18 cellular contexts compared by ENCODE assay signal in the genomic region with DNA sequence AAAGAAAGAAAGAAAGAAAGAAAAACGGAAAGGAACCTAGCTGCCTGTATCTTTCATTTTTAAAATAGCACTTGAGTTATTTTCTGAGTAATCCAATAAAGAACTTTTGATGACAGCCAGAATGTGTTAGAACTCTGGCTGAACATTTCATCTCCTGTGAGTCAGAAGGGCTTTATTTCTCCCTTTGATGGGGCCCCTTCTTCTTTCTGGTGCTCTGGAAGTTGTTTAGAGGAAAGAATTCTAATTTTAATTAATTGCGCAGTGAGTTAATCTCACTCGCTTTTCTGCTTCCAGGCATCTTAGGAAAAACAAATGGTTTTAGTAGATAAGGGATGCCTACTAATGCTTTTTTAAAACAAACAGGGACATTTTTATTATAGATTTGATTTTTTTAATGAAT. TPM values are rescaled to one million over a fixed set of nuclear protein-coding genes. Genes with fewer than 3 reads are reported as not detected.
DNase-seq lines count a peak whose midpoint lies in the region; ATAC-seq and FAIRE-seq lines count a peak whose summit lies in the region.
"Had no signal": no experiment of that assay in that cellular context is flagged by ENCODE, and none has a peak within 500 bp of the region (broad histone marks: within the 10 kb centered on the region; RNA-seq: fewer than 3 reads in every experiment).

No MANE protein-coding gene starts in this region.

- H3K27ac Mint-ChIP-seq in activated naive CD8-positive, alpha-beta T cell treated with anti-CD3 and anti-CD28 coated beads, Interleukin-2, amount 50 U/mL, for 24 hours, result no peak overlapping the region
- H3K27ac Mint-ChIP-seq: activated CD8-positive, alpha-beta memory T cell treated with anti-CD3 and anti-CD28 coated beads, Interleukin-2, amount 10 ng/mL, durations not matched to agents 7 days and 5 days; activated naive CD8-positive, alpha-beta T cell treated with anti-CD3 and anti-CD28 coated beads for 36 hours; stimulated activated naive B cell treated with anti-CD40 and anti-IgM and Interleukin-4, amounts not matched to agents 10 μg/mL and 1 μg/mL and 100 μg/mL, for 72 hours had no signal

- no peak for ATAC-seq in activated naive CD8-positive, alpha-beta T cell treated with anti-CD3 and anti-CD28 coated beads, Interleukin-2, amount 50 U/mL, for 24 hours
- ATAC-seq: activated CD8-positive, alpha-beta memory T cell treated with anti-CD3 and anti-CD28 coated beads, Interleukin-2, amount 10 ng/mL, durations not matched to agents 7 days and 5 days; stimulated activated naive B cell treated with anti-CD40 and anti-IgM and Interleukin-4, amounts not matched to agents 10 μg/mL and 1 μg/mL and 100 μg/mL, for 72 hours had no signal

- H3K4me3 Mint-ChIP-seq in activated naive CD8-positive, alpha-beta T cell treated with anti-CD3 and anti-CD28 coated beads, Interleukin-2, amount 50 U/mL, for 24 hours, result no peak overlapping the region
- H3K4me3 Mint-ChIP-seq: activated CD8-positive, alpha-beta memory T cell treated with anti-CD3 and anti-CD28 coated beads, Interleukin-2, amount 10 ng/mL, durations not matched to agents 7 days and 5 days; activated naive CD8-positive, alpha-beta T cell treated with anti-CD3 and anti-CD28 coated beads for 36 hours; H9; stimulated activated naive B cell treated with anti-CD40 and anti-IgM and Interleukin-4, amounts not matched to agents 10 μg/mL and 1 μg/mL and 100 μg/mL, for 72 hours had no signal

- no peaks in the 10 kb centered on the region for H3K36me3 Mint-ChIP-seq in activated naive CD8-positive, alpha-beta T cell treated with anti-CD3 and anti-CD28 coated beads, Interleukin-2, amount 50 U/mL, for 24 hours (ENCODE audit: low read depth)
- H3K36me3 Mint-ChIP-seq: activated CD8-positive, alpha-beta memory T cell treated with anti-CD3 and anti-CD28 coated beads, Interleukin-2, amount 10 ng/mL, durations not matched to agents 7 days and 5 days; activated naive CD8-positive, alpha-beta T cell treated with anti-CD3 and anti-CD28 coated beads for 36 hours; stimulated activated naive B cell treated with anti-CD40 and anti-IgM and Interleukin-4, amounts not matched to agents 10 μg/mL and 1 μg/mL and 100 μg/mL, for 72 hours had no signal

- peak; percentile 88 for FAIRE-seq in endometrium (lab: Jason Lieb, UNC)
- FAIRE-seq: TTC549 had no signal

- H3K27me3 Mint-ChIP-seq in activated naive CD8-positive, alpha-beta T cell treated with anti-CD3 and anti-CD28 coated beads, Interleukin-2, amount 50 U/mL, for 24 hours, result peaks cover 8% of the 10 kb centered on the region
- H3K27me3 Mint-ChIP-seq: activated CD8-positive, alpha-beta memory T cell treated with anti-CD3 and anti-CD28 coated beads, Interleukin-2, amount 10 ng/mL, durations not matched to agents 7 days and 5 days; activated naive CD8-positive, alpha-beta T cell treated with anti-CD3 and anti-CD28 coated beads for 36 hours had no signal

- H3K4me1 Mint-ChIP-seq in activated naive CD8-positive, alpha-beta T cell treated with anti-CD3 and anti-CD28 coated beads, Interleukin-2, amount 50 U/mL, for 24 hours, result no peaks in the 10 kb centered on the region
- H3K4me1 Mint-ChIP-seq: activated CD8-positive, alpha-beta memory T cell treated with anti-CD3 and anti-CD28 coated beads, Interleukin-2, amount 10 ng/mL, durations not matched to agents 7 days and 5 days; activated naive CD8-positive, alpha-beta T cell treated with anti-CD3 and anti-CD28 coated beads for 36 hours; stimulated activated naive B cell treated with anti-CD40 and anti-IgM and Interleukin-4, amounts not matched to agents 10 μg/mL and 1 μg/mL and 100 μg/mL, for 72 hours had no signal

- DNase-seq in AG08396 (ENCODE audit: low spot score) (peak; percentile 67), LHCN-M2 (ENCODE audit: low read depth) (peak; percentile 67), myocyte (ENCODE audit: low read depth) (peak; percentile 33), posterior cingulate gyrus (no peak)
- DNase-seq in activated effector memory CD4-positive, alpha-beta T cell treated with anti-CD3 and anti-CD28 coated beads, Interleukin-2, amount 50 U/mL, for 16 hours, result no peak
- DNase-seq in activated naive CD8-positive, alpha-beta T cell treated with anti-CD3 and anti-CD28 coated beads, Interleukin-2, amount 50 U/mL, for 24 hours, result no peak
- DNase-seq in stimulated activated naive CD4-positive, alpha-beta T cell treated with Interleukin-2 at 50 U/mL for 16 hours (lab: John Stamatoyannopoulos, UW), result no peak
- DNase-seq: activated CD8-positive, alpha-beta memory T cell treated with anti-CD3 and anti-CD28 coated beads, Interleukin-2, amount 10 ng/mL, durations not matched to agents 7 days and 5 days; activated naive CD8-positive, alpha-beta T cell treated with anti-CD3 and anti-CD28 coated beads for 36 hours; effector CD8-positive, alpha-beta T cell; H9; mammary epithelial cell; NCI-H526; SHP77; stimulated activated CD4-positive, alpha-beta T cell treated with anti-CD3 and anti-CD28 coated beads, Interleukin-4, amount 100 ng/mL, for 1 hour; stimulated activated naive B cell treated with anti-CD40 and anti-IgM and Interleukin-4, amounts not matched to agents 10 μg/mL and 1 μg/mL and 100 μg/mL, for 72 hours had no signal

- intact Hi-C loops in posterior cingulate gyrus (cut with DNase I), result no loop called here

- H3K9me3 Mint-ChIP-seq in activated naive CD8-positive, alpha-beta T cell treated with anti-CD3 and anti-CD28 coated beads, Interleukin-2, amount 50 U/mL, for 24 hours, result no peaks in the 10 kb centered on the region
- H3K9me3 Mint-ChIP-seq: activated naive CD8-positive, alpha-beta T cell treated with anti-CD3 and anti-CD28 coated beads for 36 hours; H9; stimulated activated naive B cell treated with anti-CD40 and anti-IgM and Interleukin-4, amounts not matched to agents 10 μg/mL and 1 μg/mL and 100 μg/mL, for 72 hours had no signal

RNA-seq across cellular contexts. Expression of a gene that starts 57.9 kb away (rescaled TPM):
- 58.2 and 64.0 TPM in 2 replicates for total RNA-seq in LHCN-M2 (2014; rRNA removed)
- 95.0 TPM for polyA plus RNA-seq in LHCN-M2 (2012)
- 44.2 and 64.5 TPM in 2 replicates for total RNA-seq in myocyte
- polyA plus RNA-seq in myocyte (2012), result 82.3 TPM

Comparison
In these comparisons a context has a peak if more than half of its experiments do, and no peak if none do; other contexts are left out.
1. DNase-seq: peak in AG08396 (single experiment), LHCN-M2 (single experiment) and myocyte (single experiment); none in activated effector memory CD4-positive, alpha-beta T cell treated with anti-CD3 and anti-CD28 coated beads, Interleukin-2, amount 50 U/mL, for 16 hours (single experiment), posterior cingulate gyrus (0 of 10), activated naive CD8-positive, alpha-beta T cell treated with anti-CD3 and anti-CD28 coated beads, Interleukin-2, amount 50 U/mL, for 24 hours (single experiment) and stimulated activated naive CD4-positive, alpha-beta T cell treated with Interleukin-2 at 50 U/mL for 16 hours (single experiment).